ENCODE assay signal across 1 cellular context in genomic region chr12:575948-576612, GRCh38.
TF ChIP-seq lines count a peak whose summit lies in the region.

No MANE protein-coding gene starts in this region.

TF ChIP-seq in K562, 482 proteins besides CTCF, POLR2A, EP300 and RAD21 (continued from another document):
- TF ChIP-seq CEBPZ (IDR thresholded peaks at IDR 0.05; ENCODE audit: borderline replicate concordance, low read depth, low read length) (no peak), CHCHD3 (CRISPR knock-in tag; IDR thresholded peaks at IDR 0.05) (no peak), ZNF589 (CRISPR knock-in tag; IDR thresholded peaks at IDR 0.05; ENCODE audit: low read depth) (peak; percentile 85; the same call in 1 of the 2 replicates), ATF6 (CRISPR knock-in tag; IDR thresholded peaks at IDR 0.05) (0 out of 2 replicates have a peak, but pooled peaks have one; percentile 21), PCBP1 (IDR thresholded peaks at IDR 0.05; ENCODE audit: low read depth, low read length, poor library complexity, severe bottlenecking) (no peak), ZNF79 (CRISPR knock-in tag; IDR thresholded peaks at IDR 0.05; ENCODE audit: low read depth) (no peak), CREB3L1 (IDR thresholded peaks at IDR 0.05; ENCODE audit: borderline replicate concordance, low read depth) (0 out of 2 replicates have a peak, but pooled peaks have one; percentile 46), GATAD2A (IDR thresholded peaks at IDR 0.05) (peak; percentile 70; the same call in 1 of the 2 replicates), ID3 (CRISPR knock-in tag; IDR thresholded peaks at IDR 0.05) (no peak), ID3 (tag; IDR thresholded peaks at IDR 0.05) (0 out of 2 replicates have a peak, but pooled peaks have one; percentile 53), NFIX (CRISPR knock-in tag; IDR thresholded peaks at IDR 0.05; ENCODE audit: low read depth) (no peak), GMEB1 (CRISPR knock-in tag; IDR thresholded peaks at IDR 0.05) (peak; percentile 36; the same call in 1 of the 2 replicates), CBFA2T3 (IDR thresholded peaks at IDR 0.05) (0 out of 2 replicates have a peak, but pooled peaks have one; percentile 14), HMGN3 (IDR thresholded peaks at IDR 0.05; ENCODE audit: borderline replicate concordance, extremely low read depth, insufficient read length, low read depth, low read length) (peak; percentile 47), CSDE1 (IDR thresholded peaks at IDR 0.05) (no peak), PRMT5 (CRISPR knock-in tag; IDR thresholded peaks at IDR 0.05) (no peak), SMARCA4 (IDR thresholded peaks at IDR 0.05) (no peak), E2F3 (CRISPR knock-in tag; IDR thresholded peaks at IDR 0.05) (peak; percentile 70; the same call in 1 of the 2 replicates), SMAD1 (IDR thresholded peaks at IDR 0.05; ENCODE audit: low read depth, low read length, partially characterized antibody) (no peak), CHD2 (IDR thresholded peaks at IDR 0.05; ENCODE audit: low read depth, low read length) (no peak), TBP (optimal IDR thresholded peaks at IDR 0.05; ENCODE audit: low read depth, low read length) (peak; percentile 46), ZFX (CRISPR knock-in tag; IDR thresholded peaks at IDR 0.05) (peak; percentile 98), PTTG1 (tag; IDR thresholded peaks at IDR 0.05; ENCODE audit: low read depth) (no peak), TARDBP (IDR thresholded peaks at IDR 0.05) (no peak), ZNF444 (CRISPR knock-in tag; IDR thresholded peaks at IDR 0.05) (no peak), ZNF143 (CRISPR knock-in tag; IDR thresholded peaks at IDR 0.05) (no peak), GTF2F1 (IDR thresholded peaks at IDR 0.05; ENCODE audit: low read depth, low read length) (no peak), ZNF449 (CRISPR knock-in tag; IDR thresholded peaks at IDR 0.05) (0 out of 2 replicates have a peak, but pooled peaks have one; percentile 20), NFE2L1 (tag; IDR thresholded peaks at IDR 0.05; ENCODE audit: borderline replicate concordance, low read depth) (no peak), ZNF217 (CRISPR knock-in tag; IDR thresholded peaks at IDR 0.05) (no peak), HDGF (IDR thresholded peaks at IDR 0.05) (no peak), SRSF7 (optimal IDR thresholded peaks at IDR 0.05; ENCODE audit: low read depth, low read length) (no peak), HINFP (tag; conservative IDR thresholded peaks at IDR 0.05; ENCODE audit: low read depth) (no peak), YBX1 (IDR thresholded peaks at IDR 0.05) (no peak), STAT5B (CRISPR knock-in tag; IDR thresholded peaks at IDR 0.05) (no peak), ESRRA (IDR thresholded peaks at IDR 0.05; ENCODE audit: borderline replicate concordance, low read depth) (peak; percentile 66; the same call in 1 of the 2 replicates), IRF1 (CRISPR knock-in tag; IDR thresholded peaks at IDR 0.05; ENCODE audit: borderline replicate concordance) (no peak; the same call in 1 of the 2 replicates), ZNF717 (CRISPR knock-in tag; IDR thresholded peaks at IDR 0.05) (no peak), ZBTB49 (CRISPR knock-in tag; IDR thresholded peaks at IDR 0.05; ENCODE audit: borderline replicate concordance) (no peak)
